In genomic region chr20:3739926-3740599, GRCh38 we compare ENCODE assay signal across 1 cellular context.
TF ChIP-seq lines count a peak whose summit lies in the region.

No MANE protein-coding gene starts in this region.

TF ChIP-seq in HepG2, 621 proteins besides CTCF, POLR2A, EP300 and RAD21 (continued from another document):
- TF ChIP-seq MTERF4 (CRISPR knock-in tag; IDR thresholded peaks at IDR 0.05) (no peak), JUN (CRISPR knock-in tag; IDR thresholded peaks at IDR 0.05) (no peak), REPIN1 (CRISPR knock-in tag; IDR thresholded peaks at IDR 0.05; ENCODE audit: borderline replicate concordance, low read depth) (no peak), ZNF44 (CRISPR knock-in tag; IDR thresholded peaks at IDR 0.05) (no peak), SRSF1 (optimal IDR thresholded peaks at IDR 0.05; ENCODE audit: low read depth, low read length) (no peak), SMYD3 (CRISPR knock-in tag; IDR thresholded peaks at IDR 0.05) (no peak), HNF4G (IDR thresholded peaks at IDR 0.05; ENCODE audit: borderline replicate concordance, low read depth, low read length) (no peak), HNF4G (CRISPR knock-in tag; IDR thresholded peaks at IDR 0.05; ENCODE audit: borderline replicate concordance, low read depth) (no peak), CHD4 (IDR thresholded peaks at IDR 0.05; ENCODE audit: borderline replicate concordance, low read length) (no peak), ZNF230 (CRISPR knock-in tag; IDR thresholded peaks at IDR 0.05) (no peak), ZBTB42 (CRISPR knock-in tag; IDR thresholded peaks at IDR 0.05) (no peak), CEBPB (IDR thresholded peaks at IDR 0.05; ENCODE audit: borderline replicate concordance, low read depth, low read length) (no peak), ZNF143 (CRISPR knock-in tag; IDR thresholded peaks at IDR 0.05) (peak; percentile 4; the same call in 1 of the 2 replicates), ZNF205 (CRISPR knock-in tag; IDR thresholded peaks at IDR 0.05) (0 out of 2 replicates have a peak, but pooled peaks have one; percentile 32), ZNF136 (CRISPR knock-in tag; IDR thresholded peaks at IDR 0.05; ENCODE audit: low read depth) (no peak), ZBTB8A (CRISPR knock-in tag; IDR thresholded peaks at IDR 0.05; ENCODE audit: borderline replicate concordance, low read depth) (peak; percentile 81; the same call in 1 of the 2 replicates), FLYWCH1 (CRISPR knock-in tag; IDR thresholded peaks at IDR 0.05) (no peak), ZNF614 (CRISPR knock-in tag; IDR thresholded peaks at IDR 0.05; ENCODE audit: borderline replicate concordance) (no peak), ZNF546 (CRISPR knock-in tag; conservative IDR thresholded peaks at IDR 0.05) (no peak), ATF1 (CRISPR knock-in tag; IDR thresholded peaks at IDR 0.05) (no peak), SP2 (CRISPR knock-in tag; IDR thresholded peaks at IDR 0.05) (no peak), ZNF768 (CRISPR knock-in tag; IDR thresholded peaks at IDR 0.05) (no peak), ZNF629 (CRISPR knock-in tag; conservative IDR thresholded peaks at IDR 0.05) (no peak), ZBTB25 (CRISPR knock-in tag; IDR thresholded peaks at IDR 0.05) (no peak), ZBTB1 (CRISPR knock-in tag; IDR thresholded peaks at IDR 0.05; ENCODE audit: borderline replicate concordance) (no peak), EZH2 (conservative IDR thresholded peaks at IDR 0.05; ENCODE audit: low read depth, low read length) (no peak), MAX (IDR thresholded peaks at IDR 0.05) (peak; percentile 29; the same call in 1 of the 2 replicates), ZSCAN21 (CRISPR knock-in tag; IDR thresholded peaks at IDR 0.05; ENCODE audit: borderline replicate concordance) (no peak), SP5 (CRISPR knock-in tag; IDR thresholded peaks at IDR 0.05; ENCODE audit: borderline replicate concordance, low read depth) (0 out of 2 replicates have a peak, but pooled peaks have one; percentile 36), ONECUT2 (CRISPR knock-in tag; IDR thresholded peaks at IDR 0.05) (no peak), FOXM1 (CRISPR knock-in tag; IDR thresholded peaks at IDR 0.05) (no peak)
- TF ChIP-seq, protein P1, sequence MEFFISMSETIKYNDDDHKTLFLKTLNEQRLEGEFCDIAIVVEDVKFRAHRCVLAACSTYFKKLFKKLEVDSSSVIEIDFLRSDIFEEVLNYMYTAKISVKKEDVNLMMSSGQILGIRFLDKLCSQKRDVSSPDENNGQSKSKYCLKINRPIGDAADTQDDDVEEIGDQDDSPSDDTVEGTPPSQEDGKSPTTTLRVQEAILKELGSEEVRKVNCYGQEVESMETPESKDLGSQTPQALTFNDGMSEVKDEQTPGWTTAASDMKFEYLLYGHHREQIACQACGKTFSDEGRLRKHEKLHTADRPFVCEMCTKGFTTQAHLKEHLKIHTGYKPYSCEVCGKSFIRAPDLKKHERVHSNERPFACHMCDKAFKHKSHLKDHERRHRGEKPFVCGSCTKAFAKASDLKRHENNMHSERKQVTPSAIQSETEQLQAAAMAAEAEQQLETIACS (CRISPR knock-in tag; IDR thresholded peaks at IDR 0.05), result no peak
